37 cellular contexts compared by ENCODE assay signal in genomic region chr7:97011104-97011503, GRCh38. TPM values are rescaled to one million over a fixed set of nuclear protein-coding genes. Genes with fewer than 3 reads are reported as not detected.
"Had no signal": no experiment of that assay in that cellular context is flagged by ENCODE, and none has a peak within 500 bp of the region (broad histone marks: within the 10 kb centered on the region; RNA-seq: fewer than 3 reads in every experiment).

No MANE protein-coding gene starts in this region.

- H3K9me3 ChIP-seq: adrenal gland, breast epithelium had no signal

- H3K27ac ChIP-seq: adrenal gland, brain microvascular endothelial cell, breast epithelium, VCaP had no signal

- H3K36me3 ChIP-seq: adrenal gland, brain microvascular endothelial cell, breast epithelium had no signal

- H3K9me3 Mint-ChIP-seq: activated B cell treated with CpG ODN at 0.5 μM for 24 hours; activated CD4-positive, alpha-beta memory T cell treated with anti-CD3 and anti-CD28 coated beads for 36 hours; activated naive CD4-positive, alpha-beta T cell treated with anti-CD3 and anti-CD28 coated beads for 36 hours; activated naive CD4-positive, alpha-beta T cell treated with anti-CD3 and anti-CD28 coated beads, Interleukin-2, amount 50 U/mL, for 72 hours; activated T-cell treated with anti-CD3 and anti-CD28 coated beads, Interleukin-2, amount 50 U/mL, for 4 hours; activated T-helper 1 cell treated with anti-CD3 and anti-CD28 coated beads, Interleukin-12 subunit alpha, Interleukin-12 subunit beta, Interleukin-2, Interleukin-4 antibody, amounts not matched to agents 30 ng/mL and 10 ng/mL and 1 ng/mL, durations not matched to agents 14 hours and 24 hours and 36 hours; T-helper 2 cell treated with Interferon-gamma antibody and Interleukin-4, amounts not matched to agents 5 μg/mL and 100 μg/mL, for 36 hours had no signal

- H3K36me3 Mint-ChIP-seq: activated naive CD8-positive, alpha-beta T cell treated with anti-CD3 and anti-CD28 coated beads for 36 hours had no signal

- H3K4me3 Mint-ChIP-seq: activated B cell treated with CpG ODN at 0.5 μM for 24 hours; activated CD4-positive, alpha-beta memory T cell treated with anti-CD3 and anti-CD28 coated beads for 36 hours; activated CD4-positive, alpha-beta T cell treated with anti-CD3 and anti-CD28 coated beads, Interleukin-2, amount 10 ng/mL, durations not matched to agents 24 days and 14 days; activated CD8-positive, alpha-beta T cell treated with anti-CD3 and anti-CD28 coated beads for 36 hours; activated naive CD4-positive, alpha-beta T cell treated with anti-CD3 and anti-CD28 coated beads for 36 hours; activated naive CD8-positive, alpha-beta T cell treated with anti-CD3 and anti-CD28 coated beads for 36 hours; activated T-cell treated with anti-CD3 and anti-CD28 coated beads, Interleukin-2, amount 50 U/mL, for 4 hours; activated T-cell treated with anti-CD3 and anti-CD28 coated beads, Interleukin-2, amount 50 U/mL, for 72 hours; activated T-helper 1 cell treated with anti-CD3 and anti-CD28 coated beads, Interleukin-12 subunit alpha, Interleukin-12 subunit beta, Interleukin-2, Interleukin-4 antibody, amounts not matched to agents 30 ng/mL and 10 ng/mL and 1 ng/mL, durations not matched to agents 14 hours and 24 hours and 36 hours; activated T-helper 17 cell treated with anti-CD3 and anti-CD28 coated beads, Interleukin-2, amount 50 U/mL, for 72 hours; T-helper 1 cell treated with Interleukin-12 subunit alpha and Interleukin-12 subunit beta and Interleukin-4 antibody, amounts not matched to agents 30 μg/mL and 1 μg/mL, for 36 hours; T-helper 2 cell treated with Interferon-gamma antibody and Interleukin-4, amounts not matched to agents 5 μg/mL and 100 μg/mL, for 36 hours had no signal

- H3K4me1 Mint-ChIP-seq: activated T-helper 17 cell treated with anti-CD3 and anti-CD28 coated beads, Interleukin-2, amount 50 U/mL, for 72 hours had no signal

- ATAC-seq: activated CD8-positive, alpha-beta T cell treated with anti-CD3 and anti-CD28 coated beads for 36 hours; activated naive CD4-positive, alpha-beta T cell treated with anti-CD3 and anti-CD28 coated beads, Interleukin-2, amount 50 U/mL, for 72 hours; activated T-cell treated with anti-CD3 and anti-CD28 coated beads, Interleukin-2, amount 50 U/mL, for 4 hours; activated T-cell treated with anti-CD3 and anti-CD28 coated beads, Interleukin-2, amount 50 U/mL, for 72 hours; activated T-helper 17 cell treated with anti-CD3 and anti-CD28 coated beads, Interleukin-2, amount 50 U/mL, for 72 hours had no signal

- H3K4me1 ChIP-seq: breast epithelium had no signal

- DNase-seq: activated B cell treated with CpG ODN at 0.5 μM for 24 hours; activated CD4-positive, alpha-beta memory T cell treated with anti-CD3 and anti-CD28 coated beads for 36 hours; activated CD4-positive, alpha-beta T cell treated with anti-CD3 and anti-CD28 coated beads for 4 hours; activated CD4-positive, alpha-beta T cell treated with anti-CD3 and anti-CD28 coated beads, Interleukin-2, amount 10 ng/mL, durations not matched to agents 24 days and 14 days; activated CD4-positive, alpha-beta T cell treated with anti-CD3 and anti-CD28 coated beads, Interleukin-2, amount 50 U/mL, for 1 hour; activated CD4-positive, alpha-beta T cell treated with anti-CD3 and anti-CD28 coated beads, Interleukin-2, amount 50 U/mL, for 4 hours; activated CD4-positive, CD25-positive, alpha-beta regulatory T cell treated with anti-CD3 and anti-CD28 coated beads, Interleukin-2, amount 50 U/mL, for 72 hours; activated CD8-positive, alpha-beta memory T cell treated with anti-CD3 and anti-CD28 coated beads, Interleukin-2, amount 50 U/mL, for 4 hours; activated CD8-positive, alpha-beta T cell treated with anti-CD3 and anti-CD28 coated beads for 36 hours; activated effector memory CD4-positive, alpha-beta T cell treated with anti-CD3 and anti-CD28 coated beads, Interleukin-2, amount 50 U/mL, for 16 hours; activated gamma-delta T cell treated with Interleukin-2 at 50 U/mL for 16 hours; activated naive CD4-positive, alpha-beta T cell; activated naive CD4-positive, alpha-beta T cell treated with anti-CD3 and anti-CD28 coated beads for 36 hours; activated naive CD4-positive, alpha-beta T cell treated with anti-CD3 and anti-CD28 coated beads, Interleukin-2, amount 50 U/mL, for 16 hours; activated naive CD8-positive, alpha-beta T cell treated with anti-CD3 and anti-CD28 coated beads for 36 hours; activated T-cell treated with anti-CD3 and anti-CD28 coated beads for 4 hours; activated T-cell treated with anti-CD3 and anti-CD28 coated beads, Interleukin-2, amount 50 U/mL, for 1 hour; activated T-cell treated with anti-CD3 and anti-CD28 coated beads, Interleukin-2, amount 50 U/mL, for 4 hours; activated T-cell treated with anti-CD3 and anti-CD28 coated beads, Interleukin-2, amount 50 U/mL, for 72 hours; adrenal gland; amniotic stem cell; aorta; brain microvascular endothelial cell; central memory CD4-positive, alpha-beta T cell; T-helper 1 cell; T-helper 2 cell; T-helper 9 cell had no signal

- H3K4me3 ChIP-seq: adrenal gland, breast epithelium had no signal

- H3K27ac Mint-ChIP-seq: activated B cell treated with CpG ODN at 0.5 μM for 24 hours; activated CD4-positive, alpha-beta memory T cell treated with anti-CD3 and anti-CD28 coated beads for 36 hours; activated CD4-positive, alpha-beta T cell treated with anti-CD3 and anti-CD28 coated beads, Interleukin-2, amount 10 ng/mL, durations not matched to agents 24 days and 14 days; activated CD8-positive, alpha-beta T cell treated with anti-CD3 and anti-CD28 coated beads for 36 hours; activated naive CD4-positive, alpha-beta T cell treated with anti-CD3 and anti-CD28 coated beads for 36 hours; activated naive CD4-positive, alpha-beta T cell treated with anti-CD3 and anti-CD28 coated beads, Interleukin-2, amount 50 U/mL, for 72 hours; activated naive CD8-positive, alpha-beta T cell treated with anti-CD3 and anti-CD28 coated beads for 36 hours; activated T-helper 1 cell treated with anti-CD3 and anti-CD28 coated beads, Interleukin-12 subunit alpha, Interleukin-12 subunit beta, Interleukin-2, Interleukin-4 antibody, amounts not matched to agents 30 ng/mL and 10 ng/mL and 1 ng/mL, durations not matched to agents 14 hours and 24 hours and 36 hours; activated T-helper 17 cell treated with anti-CD3 and anti-CD28 coated beads, Interleukin-2, amount 50 U/mL, for 72 hours; T-helper 1 cell treated with Interleukin-12 subunit alpha and Interleukin-12 subunit beta and Interleukin-4 antibody, amounts not matched to agents 30 μg/mL and 1 μg/mL, for 36 hours; T-helper 2 cell treated with Interferon-gamma antibody and Interleukin-4, amounts not matched to agents 5 μg/mL and 100 μg/mL, for 36 hours had no signal

RNA-seq across cellular contexts. Expression of gene DLX6, which starts 5.8 kb away (rescaled TPM):
- total RNA-seq: activated B cell treated with CpG ODN at 0.5 μM for 24 hours; activated CD4-positive, alpha-beta memory T cell treated with anti-CD3 and anti-CD28 coated beads for 36 hours; activated CD4-positive, alpha-beta T cell treated with anti-CD3 and anti-CD28 coated beads, Interleukin-2, amount 10 ng/mL, durations not matched to agents 24 days and 14 days; activated CD8-positive, alpha-beta memory T cell treated with anti-CD3 and anti-CD28 coated beads for 36 hours; activated CD8-positive, alpha-beta T cell treated with anti-CD3 and anti-CD28 coated beads for 36 hours; activated naive CD4-positive, alpha-beta T cell treated with anti-CD3 and anti-CD28 coated beads for 36 hours; activated naive CD4-positive, alpha-beta T cell treated with anti-CD3 and anti-CD28 coated beads, Interleukin-2, amount 50 U/mL, for 72 hours; activated naive CD8-positive, alpha-beta T cell treated with anti-CD3 and anti-CD28 coated beads for 36 hours; activated T-cell treated with anti-CD3 and anti-CD28 coated beads, Interleukin-2, amount 50 U/mL, for 4 hours; activated T-cell treated with anti-CD3 and anti-CD28 coated beads, Interleukin-2, amount 50 U/mL, for 72 hours; activated T-helper 1 cell treated with anti-CD3 and anti-CD28 coated beads, Interleukin-12 subunit alpha, Interleukin-12 subunit beta, Interleukin-2, Interleukin-4 antibody, amounts not matched to agents 30 ng/mL and 10 ng/mL and 1 ng/mL, durations not matched to agents 14 hours and 24 hours and 36 hours; activated T-helper 17 cell treated with anti-CD3 and anti-CD28 coated beads, Interleukin-2, amount 50 U/mL, for 72 hours; cardiac septum; cerebellum had no signal
- polyA plus RNA-seq: adrenal gland had no signal

RNA-seq across cellular contexts. Expression of gene DLX5, which starts 13.5 kb away (rescaled TPM):
- total RNA-seq: activated B cell treated with CpG ODN at 0.5 μM for 24 hours; activated CD4-positive, alpha-beta memory T cell treated with anti-CD3 and anti-CD28 coated beads for 36 hours; activated CD4-positive, alpha-beta T cell treated with anti-CD3 and anti-CD28 coated beads, Interleukin-2, amount 10 ng/mL, durations not matched to agents 24 days and 14 days; activated CD8-positive, alpha-beta memory T cell treated with anti-CD3 and anti-CD28 coated beads for 36 hours; activated CD8-positive, alpha-beta T cell treated with anti-CD3 and anti-CD28 coated beads for 36 hours; activated naive CD4-positive, alpha-beta T cell treated with anti-CD3 and anti-CD28 coated beads for 36 hours; activated naive CD4-positive, alpha-beta T cell treated with anti-CD3 and anti-CD28 coated beads, Interleukin-2, amount 50 U/mL, for 72 hours; activated naive CD8-positive, alpha-beta T cell treated with anti-CD3 and anti-CD28 coated beads for 36 hours; activated T-cell treated with anti-CD3 and anti-CD28 coated beads, Interleukin-2, amount 50 U/mL, for 4 hours; activated T-cell treated with anti-CD3 and anti-CD28 coated beads, Interleukin-2, amount 50 U/mL, for 72 hours; activated T-helper 1 cell treated with anti-CD3 and anti-CD28 coated beads, Interleukin-12 subunit alpha, Interleukin-12 subunit beta, Interleukin-2, Interleukin-4 antibody, amounts not matched to agents 30 ng/mL and 10 ng/mL and 1 ng/mL, durations not matched to agents 14 hours and 24 hours and 36 hours; activated T-helper 17 cell treated with anti-CD3 and anti-CD28 coated beads, Interleukin-2, amount 50 U/mL, for 72 hours; breast epithelium; cerebellum had no signal
- polyA plus RNA-seq: aorta had no signal
